21 cellular contexts compared by ENCODE assay signal in genomic region chr17:9158545-9159452, GRCh38.
"Had no signal": no experiment of that assay in that cellular context is flagged by ENCODE, and none has a peak within 500 bp of the region (broad histone marks: within the 10 kb centered on the region; RNA-seq: fewer than 3 reads in every experiment).

No MANE protein-coding gene starts in this region.

- H3K27me3 ChIP-seq: colonic mucosa, neutrophil had no signal

- H3K36me3 Mint-ChIP-seq: activated naive CD8-positive, alpha-beta T cell treated with anti-CD3 and anti-CD28 coated beads for 36 hours had no signal

- DNase-seq: activated CD4-positive, alpha-beta T cell treated with anti-CD3 and anti-CD28 coated beads for 1 hour; activated CD4-positive, alpha-beta T cell treated with anti-CD3 and anti-CD28 coated beads, Interleukin-2, amount 50 U/mL, for 4 hours; activated naive CD4-positive, alpha-beta T cell; activated naive CD8-positive, alpha-beta T cell treated with anti-CD3 and anti-CD28 coated beads for 36 hours; activated T-cell treated with anti-CD3 and anti-CD28 coated beads for 4 hours; amniotic stem cell; colonic mucosa; head of caudate nucleus; kidney; left ventricle myocardium superior; mesenchymal stem cell; naive thymus-derived CD8-positive, alpha-beta T cell; stimulated activated CD8-positive, alpha-beta memory T cell treated with anti-CD3 and anti-CD28 coated beads, Interleukin-4, amount 100 ng/mL, for 48 hours; stimulated activated naive CD4-positive, alpha-beta T cell; trophoblast cell; WERI-Rb-1 had no signal

- H2AFZ ChIP-seq: parathyroid adenoma had no signal

- H3K4me1 ChIP-seq: colonic mucosa, parathyroid adenoma had no signal

- H3K4me1 Mint-ChIP-seq: activated naive CD8-positive, alpha-beta T cell treated with anti-CD3 and anti-CD28 coated beads for 36 hours; central memory CD8-positive, alpha-beta T cell; naive thymus-derived CD8-positive, alpha-beta T cell had no signal

- FAIRE-seq: frontal cortex, kidney had no signal

- H3K9ac ChIP-seq: parathyroid adenoma had no signal

- H3K27ac Mint-ChIP-seq: activated naive CD8-positive, alpha-beta T cell treated with anti-CD3 and anti-CD28 coated beads for 36 hours; brain; naive thymus-derived CD8-positive, alpha-beta T cell had no signal

- H3K4me3 ChIP-seq: colonic mucosa had no signal

- H3K79me2 ChIP-seq: parathyroid adenoma had no signal

- H3K4me3 Mint-ChIP-seq: activated naive CD8-positive, alpha-beta T cell treated with anti-CD3 and anti-CD28 coated beads for 36 hours; brain; central memory CD8-positive, alpha-beta T cell; naive thymus-derived CD8-positive, alpha-beta T cell had no signal

- H3K9me3 Mint-ChIP-seq: activated naive CD8-positive, alpha-beta T cell treated with anti-CD3 and anti-CD28 coated beads for 36 hours; central memory CD8-positive, alpha-beta T cell had no signal

- H3K36me3 ChIP-seq: colonic mucosa, neutrophil, WERI-Rb-1 had no signal

- H3K9me3 ChIP-seq: colonic mucosa, neutrophil had no signal

- H3K27ac ChIP-seq: colonic mucosa, neutrophil, parathyroid adenoma, WERI-Rb-1 had no signal
